ENCODE assay signal across 21 cellular contexts in the genomic region with DNA sequence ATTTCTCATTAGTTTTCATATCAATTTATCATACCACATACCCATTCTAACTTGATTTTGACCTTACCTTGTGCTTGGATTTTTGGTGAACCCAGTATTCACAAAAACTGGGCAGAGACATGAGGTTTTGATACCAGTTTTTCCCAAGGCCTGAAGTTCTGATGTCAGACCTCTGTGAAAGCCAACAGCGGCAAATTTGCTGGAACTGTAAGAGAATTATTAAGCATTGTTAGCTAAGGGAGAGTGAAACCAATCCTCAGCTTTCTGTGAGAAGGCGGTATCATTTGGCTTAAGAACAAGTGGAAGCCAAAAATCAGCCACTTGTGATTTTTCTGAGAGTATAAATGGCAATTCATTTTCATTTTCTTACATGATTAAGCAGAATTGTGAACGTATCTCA. TPM values are rescaled to one million over a fixed set of nuclear protein-coding genes. Genes with fewer than 3 reads are reported as not detected.
DNase-seq lines count a peak whose midpoint lies in the region; ATAC-seq and TF ChIP-seq lines count a peak whose summit lies in the region.
"Had no signal": no experiment of that assay in that cellular context is flagged by ENCODE, and none has a peak within 500 bp of the region (broad histone marks: within the 10 kb centered on the region; RNA-seq: fewer than 3 reads in every experiment).

No MANE protein-coding gene starts in this region.

- DNase-seq in left ventricle myocardium inferior (no peak), Right ventricle myocardium inferior (ENCODE audit: missing footprints) (no peak), body of pancreas (peak; percentile 58 to 80 (median 63)), NCI-H1436 treated with DMSO at 0.1 percent for 48 hours (lab: John Stamatoyannopoulos, UW) (no peak), NCI-H1092 treated with DMSO at 0.1 percent for 48 hours (lab: John Stamatoyannopoulos, UW) (no peak)
- no peak for DNase-seq in activated CD4-positive, alpha-beta T cell treated with anti-CD3 and anti-CD28 coated beads, Interleukin-2, amount 50 U/mL, for 4 hours
- DNase-seq: 8988T; CD4-positive, alpha-beta memory T cell; DMS153; DMS79; GDM1; GOT3; H7; HFFc6 had no signal

- no peak for TF ChIP-seq CTCF in left ventricle myocardium inferior (IDR thresholded peaks at IDR 0.05; ENCODE audit: borderline replicate concordance)
- no peak for TF ChIP-seq CTCF in body of pancreas (IDR thresholded peaks at IDR 0.05)

- H3K27ac ChIP-seq in left ventricle myocardium inferior (replicated peaks) (peak overlapping the region; percentile 71), body of pancreas (peak overlapping the region; percentile 73 to 83 (median 78)), subcutaneous abdominal adipose tissue (ENCODE audit: low read depth, low read length) (peak overlapping the region; percentile 19)
- H3K27ac ChIP-seq: BLaER1, HL-60 had no signal

- H3K9ac ChIP-seq in subcutaneous abdominal adipose tissue (ENCODE audit: low read length in 5 of 5), result no peak overlapping the region
- H3K9ac ChIP-seq: BLaER1 had no signal

- no peaks in the 10 kb centered on the region for H3K9me3 ChIP-seq in left ventricle myocardium inferior (replicated peaks)
- H3K9me3 ChIP-seq in body of pancreas, result no peaks in the 10 kb centered on the region
- no peaks in the 10 kb centered on the region for H3K9me3 ChIP-seq in subcutaneous abdominal adipose tissue (ENCODE audit: control insufficient read depth in 5 of 5, low read length in 5 of 5)
- H3K9me3 ChIP-seq: BLaER1 had no signal

- H3K4me3 ChIP-seq in left ventricle myocardium inferior, result no peak overlapping the region
- no peak overlapping the region for H3K4me3 ChIP-seq in body of pancreas
- no peak overlapping the region for H3K4me3 ChIP-seq in subcutaneous abdominal adipose tissue (ENCODE audit: low read depth in 1 of 5, low read length in 5 of 5)
- H3K4me3 ChIP-seq: BLaER1 had no signal

- H3K27me3 ChIP-seq in left ventricle myocardium inferior (ENCODE audit: low read depth), result no peaks in the 10 kb centered on the region
- H3K27me3 ChIP-seq in body of pancreas, result no peaks in the 10 kb centered on the region
- H3K27me3 ChIP-seq in subcutaneous abdominal adipose tissue (ENCODE audit: control insufficient read depth in 5 of 5, insufficient read depth in 4 of 5, low read length in 5 of 5), result no peaks in the 10 kb centered on the region
- H3K27me3 ChIP-seq: BLaER1 had no signal

- no peak for ATAC-seq in Right ventricle myocardium inferior
- peak; percentile 81 for ATAC-seq in body of pancreas
- ATAC-seq: HCT116 had no signal

- intact Hi-C loops in left ventricle myocardium inferior (cut with micrococcal nuclease) (no loop called here), Right ventricle myocardium inferior (cut with DNase I) (no loop called here), body of pancreas (cut with DNase I) (no loop called here)

- 35 to 47% methylated on average over 3 of the region's 3 CpGs for WGBS in body of pancreas, 2 donors

- peaks cover 20% of the 10 kb centered on the region for H3K4me1 ChIP-seq in left ventricle myocardium inferior
- H3K4me1 ChIP-seq in body of pancreas, result peaks cover 39% of the 10 kb centered on the region
- peaks cover 0 to 10% (median 4%) of the 10 kb centered on the region in 5 donors for H3K4me1 ChIP-seq in subcutaneous abdominal adipose tissue (ENCODE audit: control insufficient read depth in 5 of 5, insufficient read depth in 5 of 5, low read length in 5 of 5)

- TF ChIP-seq POLR2A in body of pancreas (IDR thresholded peaks at IDR 0.05), result peak in 1 of 3 donors; percentile 32

- peaks cover 4% of the 10 kb centered on the region for H3K36me3 ChIP-seq in left ventricle myocardium inferior
- no peaks in the 10 kb centered on the region for H3K36me3 ChIP-seq in body of pancreas (replicated peaks in 1 of 2; ENCODE audit: insufficient read depth in 1 of 2, low read depth in 2 of 2)
- H3K36me3 ChIP-seq in subcutaneous abdominal adipose tissue (ENCODE audit: control insufficient read depth in 5 of 5, insufficient read depth in 5 of 5, low read length in 5 of 5), result peaks cover 0 to 3% (median 0%) of the 10 kb centered on the region in 5 donors
- H3K36me3 ChIP-seq: BLaER1 had no signal

RNA-seq across cellular contexts. Expression of a gene that starts 8.9 kb away (rescaled TPM):
- total RNA-seq in left ventricle myocardium inferior, result 0.08 TPM
- 0.22 TPM for total RNA-seq in Right ventricle myocardium inferior
- 10 to 100 TPM in 1 of 2 donors, under 1 TPM in 1; 0.66 to 19.7 TPM for total RNA-seq in body of pancreas
- total RNA-seq: A673, Daoy, HFFc6, HT1080 had no signal

Comparison
In these comparisons a context has a peak if more than half of its experiments do, and no peak if none do; other contexts are left out.
1. DNase-seq: peak in body of pancreas (4 of 4); none in left ventricle myocardium inferior (single experiment), Right ventricle myocardium inferior (single experiment), NCI-H1436 treated with DMSO at 0.1 percent for 48 hours (single experiment), activated CD4-positive, alpha-beta T cell treated with anti-CD3 and anti-CD28 coated beads, Interleukin-2, amount 50 U/mL, for 4 hours (0 of 2) and NCI-H1092 treated with DMSO at 0.1 percent for 48 hours (single experiment).
2. H3K27ac ChIP-seq: peak in every context shown above with its lines; median percentile 78 in body of pancreas; 71 in left ventricle myocardium inferior; 19 in subcutaneous abdominal adipose tissue.